8 cellular contexts compared by ENCODE assay signal in the genomic region with DNA sequence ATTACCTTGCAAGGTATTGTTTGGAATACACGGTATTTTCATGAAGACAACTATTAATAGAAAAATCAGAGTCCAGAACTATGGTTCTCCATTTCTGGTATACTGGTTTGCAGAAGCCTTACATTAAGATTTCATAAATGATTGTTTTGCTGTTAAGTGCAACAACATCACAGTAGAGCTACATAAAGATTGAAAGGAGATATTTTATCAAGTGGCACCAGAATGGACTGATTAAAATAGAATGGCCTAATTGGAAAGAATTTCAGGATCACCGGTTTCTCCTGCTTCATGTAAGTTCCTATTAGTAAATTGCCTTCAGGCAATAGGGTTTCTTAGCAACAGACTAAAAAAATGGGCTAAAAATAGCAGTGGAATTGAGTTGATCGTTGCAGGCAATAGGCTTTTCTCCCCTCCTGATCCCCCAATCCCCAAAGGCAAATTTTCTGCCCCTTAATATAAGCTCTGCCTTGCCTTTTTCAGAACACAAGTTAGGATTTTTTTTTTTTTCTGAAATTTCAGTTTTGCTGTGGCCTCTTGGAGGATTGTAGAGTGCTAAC.
DNase-seq lines count a peak whose midpoint lies in the region; ATAC-seq, FAIRE-seq and TF ChIP-seq lines count a peak whose summit lies in the region.

No MANE protein-coding gene starts in this region.

- H3K36me3 ChIP-seq in NT2/D1 (ENCODE audit: insufficient read depth, insufficient read length, low read length) = peaks cover 10% of the 10 kb centered on the region
- no peaks in the 10 kb centered on the region for H3K36me3 ChIP-seq in mucosa of stomach (ENCODE audit: control insufficient read depth, insufficient read depth, low read length)

- no peak for ATAC-seq in HG03520 (IDR thresholded peaks at IDR 0.05; ENCODE audit: unreplicated experiment)
- ATAC-seq in GM18870 (IDR thresholded peaks at IDR 0.05; ENCODE audit: unreplicated experiment) = no peak

- H3K4me3 ChIP-seq in AG04449 (ENCODE audit: low read depth, low read length) = peak overlapping the region; percentile 84
- H3K4me3 ChIP-seq in NT2/D1 (ENCODE audit: insufficient read length, low read depth) = peak overlapping the region; percentile 85
- peak overlapping the region; percentile 96 for H3K4me3 ChIP-seq in choroid plexus epithelial cell (ENCODE audit: low read depth, low read length)
- peak overlapping the region; percentile 75 for H3K4me3 ChIP-seq in mucosa of stomach (ENCODE audit: low read length)

- POLR2A ChIA-PET in AG04449 (lab: Yijun Ruan, JAX) = interaction anchor here (0.7 to 1.5 kb wide), 3 partner anchors 60 to 124 kb away, joined by 3 to 5 read pairs (median 3); a partner anchor contains a TSS

- peak; percentile 83 for FAIRE-seq in GM19239 (lab: Jason Lieb, UNC)

- H3K9ac ChIP-seq in NT2/D1 (ENCODE audit: insufficient read length, low read depth) (peak overlapping the region; percentile 83), mucosa of stomach (ENCODE audit: low read length) (peak overlapping the region; percentile 82)

- no peaks in the 10 kb centered on the region for H3K4me1 ChIP-seq in NT2/D1 (ENCODE audit: insufficient read depth, insufficient read length)
- H3K4me1 ChIP-seq in mucosa of stomach (ENCODE audit: control insufficient read depth, insufficient read depth, low read length) = no peaks in the 10 kb centered on the region

- CTCF ChIA-PET in AG04449 (lab: Yijun Ruan, JAX) = interaction anchor here (0.9 to 2.0 kb wide), 6 partner anchors 11 to 210 kb away, joined by 3 to 6 read pairs (median 4); a partner anchor contains a TSS

- no peak for TF ChIP-seq CTCF in AG04449 (IDR thresholded peaks at IDR 0.05; ENCODE audit: insufficient read depth, low read length, missing control alignments)
- no peak for TF ChIP-seq CTCF in choroid plexus epithelial cell (conservative IDR thresholded peaks at IDR 0.05; ENCODE audit: low read depth, low read length)
- no peak for TF ChIP-seq CTCF in GM10266 (IDR thresholded peaks at IDR 0.05; ENCODE audit: control insufficient read depth, insufficient read depth, low read depth, missing control alignments)

- DNase-seq in AG04449 (ENCODE audit: low read depth, low spot score) (no peak), GM19239 (ENCODE audit: insufficient read length, low spot score) (no peak), NT2/D1 (ENCODE audit: low read depth, low spot score) (no peak), choroid plexus epithelial cell (ENCODE audit: low read depth) (peak; percentile 51), GM10266 (ENCODE audit: extremely low spot score) (no peak)

- H3K27me3 ChIP-seq in NT2/D1 (ENCODE audit: insufficient read depth, insufficient read length) (no peaks in the 10 kb centered on the region), mucosa of stomach (ENCODE audit: control insufficient read depth, insufficient read depth, low read length) (no peaks in the 10 kb centered on the region)

- H3K9me3 ChIP-seq in NT2/D1 (ENCODE audit: insufficient read depth, low read length) (peaks cover 8% of the 10 kb centered on the region; the same call in 1 of the 2 replicates), mucosa of stomach (ENCODE audit: control insufficient read depth, low read length) (no peaks in the 10 kb centered on the region)
